In genomic region chr4:52822583-52823477, GRCh38 we compare ENCODE assay signal across 9 cellular contexts. TPM values are rescaled to one million over a fixed set of nuclear protein-coding genes. Genes with fewer than 3 reads are reported as not detected.
A peak's percentile ranks its signal among the peaks of the same experiment; 100 is the strongest.
DNase-seq lines count a peak whose midpoint lies in the region; ATAC-seq and TF ChIP-seq lines count a peak whose summit lies in the region.
"Had no signal": no experiment of that assay in that cellular context is flagged by ENCODE, and none has a peak within 500 bp of the region (broad histone marks: within the 10 kb centered on the region; RNA-seq: fewer than 3 reads in every experiment).

No MANE protein-coding gene starts in this region.

- H3K4me3 ChIP-seq in BJ (ENCODE audit: low read depth, low read length) = no peak overlapping the region
- H3K4me3 ChIP-seq in body of pancreas = no peak overlapping the region
- H3K4me3 ChIP-seq in mesenchymal stem cell (ENCODE audit: insufficient read depth in 1 of 2, low read depth in 1 of 2, low read length in 2 of 2) = no peak overlapping the region

- no peak overlapping the region for H4K8ac ChIP-seq in mesenchymal stem cell (ENCODE audit: low read length)

- no peak overlapping the region for H3K4me3 Mint-ChIP-seq in naive thymus-derived CD8-positive, alpha-beta T cell

- no peak overlapping the region for H3K23ac ChIP-seq in mesenchymal stem cell (ENCODE audit: low read length in 2 of 2)

- H3K27ac Mint-ChIP-seq in naive thymus-derived CD8-positive, alpha-beta T cell = no peak overlapping the region

- no peak overlapping the region for H3K14ac ChIP-seq in mesenchymal stem cell (ENCODE audit: low read length in 2 of 2)

- H3K4me1 ChIP-seq in body of pancreas = peaks cover 16% of the 10 kb centered on the region
- H3K4me1 ChIP-seq in mesenchymal stem cell (ENCODE audit: control insufficient read depth, insufficient read depth, low read depth, low read length) = peaks cover 19% of the 10 kb centered on the region

- no peak for TF ChIP-seq POLR2A in body of pancreas (IDR thresholded peaks at IDR 0.05)

- ATAC-seq in body of pancreas (peak; percentile 22), GM21786 (IDR thresholded peaks at IDR 0.05; ENCODE audit: unreplicated experiment) (no peak), GM21723 (IDR thresholded peaks at IDR 0.05; ENCODE audit: unreplicated experiment) (no peak), HG02678 (IDR thresholded peaks at IDR 0.05; ENCODE audit: unreplicated experiment) (no peak)
- no peak for ATAC-seq in naive thymus-derived CD8-positive, alpha-beta T cell

- H3K4ac ChIP-seq in mesenchymal stem cell (ENCODE audit: low read depth in 1 of 2, low read length in 2 of 2) = no peak overlapping the region

- no peaks in the 10 kb centered on the region for H3K27me3 Mint-ChIP-seq in naive thymus-derived CD8-positive, alpha-beta T cell

- H2BK5ac ChIP-seq in mesenchymal stem cell (ENCODE audit: low read depth, low read length, poor library complexity, severe bottlenecking) = no peak overlapping the region

- peaks cover 14 to 30% (median 17%) of the 10 kb centered on the region in 4 donors for H3K4me1 Mint-ChIP-seq in naive thymus-derived CD8-positive, alpha-beta T cell

- no peak overlapping the region for H3K18ac ChIP-seq in mesenchymal stem cell (ENCODE audit: low read depth in 1 of 2, low read length in 2 of 2)

- WGBS in body of pancreas, 2 donors = 81 to 88% methylated on average over 5 to 6 of the region's 6 CpGs
- WGBS in mesenchymal stem cell = 6% methylated on average over 4 of the region's 6 CpGs

- POLR2A ChIA-PET in BJ (lab: Charles Lee) = no interaction called here
- POLR2A ChIA-PET in naive thymus-derived CD8-positive, alpha-beta T cell (lab: Charles Lee) = no interaction called here

- H3K9me3 Mint-ChIP-seq in naive thymus-derived CD8-positive, alpha-beta T cell = peaks cover 0 to 4% (median 0%) of the 10 kb centered on the region in 9 donors

- CTCF ChIA-PET in BJ (lab: Yijun Ruan, JAX) = interaction anchor here (1.1 kb wide), 1 partner anchor 160 kb away, joined by 6 read pairs; no protein-coding TSS in a partner anchor

- H3K36me3 ChIP-seq in BJ (ENCODE audit: control insufficient read depth, insufficient read depth, low read length) (no peaks in the 10 kb centered on the region), body of pancreas (replicated peaks in 1 of 2; ENCODE audit: insufficient read depth in 1 of 2, low read depth in 2 of 2) (no peaks in the 10 kb centered on the region), mesenchymal stem cell (ENCODE audit: control insufficient read depth in 1 of 2, insufficient read depth in 2 of 2, low read depth in 1 of 2, low read length in 2 of 2) (no peaks in the 10 kb centered on the region)

- no peak overlapping the region for H2BK12ac ChIP-seq in mesenchymal stem cell (ENCODE audit: low read length in 2 of 2)

- no peaks in the 10 kb centered on the region for H3K36me3 Mint-ChIP-seq in naive thymus-derived CD8-positive, alpha-beta T cell

- DNase-seq in BJ (ENCODE audit: low read depth) (peak; percentile 81), LHCN-M2 (ENCODE audit: low read depth) (peak; percentile 95), body of pancreas (peak in 1 of 4 donors; percentile 9), mesenchymal stem cell (peak; percentile 97)
- DNase-seq in naive thymus-derived CD8-positive, alpha-beta T cell = no peak
- DNase-seq: NCI-H2171 treated with DMSO at 0.1 percent for 48 hours had no signal

- H3K9me3 ChIP-seq in body of pancreas = no peaks in the 10 kb centered on the region
- H3K9me3 ChIP-seq in mesenchymal stem cell (ENCODE audit: control insufficient read depth, low read length) = no peaks in the 10 kb centered on the region

- H3K27me3 ChIP-seq in BJ (ENCODE audit: control insufficient read depth, insufficient read depth, low read length) (no peaks in the 10 kb centered on the region), body of pancreas (no peaks in the 10 kb centered on the region), mesenchymal stem cell (ENCODE audit: control insufficient read depth in 1 of 2, insufficient read depth in 1 of 2, low read length in 2 of 2) (peaks cover 0 to 3% of the 10 kb centered on the region in 2 experiments)

- H3K4me2 ChIP-seq in mesenchymal stem cell (ENCODE audit: low read length, poor library complexity, severe bottlenecking) = no peak overlapping the region

- H3K27ac ChIP-seq in body of pancreas (peak overlapping the region in 1 of 4 donors; percentile 21), mesenchymal stem cell (ENCODE audit: low read length, poor library complexity, severe bottlenecking) (peak overlapping the region; percentile 8)

- intact Hi-C loops in body of pancreas (cut with DNase I) = no loop called here

- H3K9ac ChIP-seq in mesenchymal stem cell (ENCODE audit: low read length) = no peak overlapping the region

- no peaks in the 10 kb centered on the region for H3K79me1 ChIP-seq in mesenchymal stem cell (replicated peaks; ENCODE audit: low read length, poor library complexity, severe bottlenecking)

- TF ChIP-seq CTCF in BJ (IDR thresholded peaks at IDR 0.05; ENCODE audit: insufficient read depth, low read depth, low read length) (no peak), body of pancreas (IDR thresholded peaks at IDR 0.05) (no peak)

- no peak overlapping the region for H4K91ac ChIP-seq in mesenchymal stem cell (ENCODE audit: low read length)

- no peak overlapping the region for H2AFZ ChIP-seq in mesenchymal stem cell (ENCODE audit: low read depth, low read length)

- H2AK5ac ChIP-seq in mesenchymal stem cell (ENCODE audit: low read length, severe bottlenecking) = no peak overlapping the region

- no peak overlapping the region for H2BK15ac ChIP-seq in mesenchymal stem cell (ENCODE audit: low read depth, poor library complexity, severe bottlenecking)

- H2BK120ac ChIP-seq in mesenchymal stem cell (ENCODE audit: low read depth, low read length) = no peak overlapping the region

RNA-seq across cellular contexts. Expression of gene RASL11B, which starts 39.3 kb away (rescaled TPM):
- 0.20 and 0.22 TPM in 2 replicates for polyA plus RNA-seq in BJ (2011; rRNA removed)
- polyA minus RNA-seq in BJ (2011; rRNA and poly(A)+ RNA removed) = 0.21 and 0.24 TPM in 2 replicates
- total RNA-seq in LHCN-M2 (2014; rRNA removed) = 0.17 and 0.32 TPM in 2 replicates
- polyA plus RNA-seq in LHCN-M2 (2012) = 0.18 TPM
- 1 to 10 TPM; 1.3 to 1.8 TPM for total RNA-seq in body of pancreas
- 0.15 TPM for polyA plus RNA-seq in mesenchymal stem cell (2013, experiment 1 of 2)
- 0.36 TPM for polyA plus RNA-seq in mesenchymal stem cell (2013, experiment 2 of 2)
- total RNA-seq in naive thymus-derived CD8-positive, alpha-beta T cell = under 1 TPM; 0.63 to 0.73 TPM
- under 1 TPM; 0.15 to 0.41 (median 0.35) TPM for polyA plus RNA-seq in naive thymus-derived CD8-positive, alpha-beta T cell

Comparison
In these comparisons a context has a peak if more than half of its experiments do, and no peak if none do; other contexts are left out.
1. DNase-seq: peak in BJ (single experiment), LHCN-M2 (single experiment) and mesenchymal stem cell (single experiment); none in naive thymus-derived CD8-positive, alpha-beta T cell (0 of 10).